In genomic region chr10:665579-666091, GRCh38 we compare ENCODE assay signal across 11 cellular contexts. TPM values are rescaled to one million over a fixed set of nuclear protein-coding genes. Genes with fewer than 3 reads are reported as not detected.
A peak's percentile ranks its signal among the peaks of the same experiment; 100 is the strongest.
DNase-seq lines count a peak whose midpoint lies in the region; ATAC-seq and TF ChIP-seq lines count a peak whose summit lies in the region.
"Had no signal": no experiment of that assay in that cellular context is flagged by ENCODE, and none has a peak within 500 bp of the region (broad histone marks: within the 10 kb centered on the region; RNA-seq: fewer than 3 reads in every experiment).

No MANE protein-coding gene starts in this region.

- WGBS in sigmoid colon, 2 donors, result 78 to 90% methylated on average over 30 of the region's 30 CpGs
- 82 to 89% methylated on average over 30 of the region's 30 CpGs for WGBS in lower leg skin, 2 donors

- peak in 2 of 4 donors; percentile 26 to 91 for TF ChIP-seq EP300 in sigmoid colon (IDR thresholded peaks at IDR 0.05)

- ATAC-seq in GM19328 (IDR thresholded peaks at IDR 0.05; ENCODE audit: unreplicated experiment) (no peak), HG02870 (IDR thresholded peaks at IDR 0.05; ENCODE audit: unreplicated experiment) (no peak)
- ATAC-seq: activated T-cell treated with anti-CD3 and anti-CD28 coated beads, Interleukin-2, amount 50 U/mL, for 4 hours had no signal

- H3K27ac ChIP-seq in HEK293 (ENCODE audit: extremely low read depth, low read depth, low read length) (peak overlapping the region; percentile 60), colonic mucosa (peak overlapping the region; percentile 41), sigmoid colon (peak overlapping the region; percentile 29 to 90 (median 84))
- H3K27ac ChIP-seq: cardiac muscle cell had no signal

- H3K4me3 ChIP-seq in HEK293 (ENCODE audit: low read depth, low read length) (no peak overlapping the region), colonic mucosa (no peak overlapping the region), sigmoid colon (peak overlapping the region; percentile 24 to 43 (median 34)), lower leg skin (ENCODE audit: low read depth, poor library complexity, severe bottlenecking) (no peak overlapping the region)
- H3K4me3 ChIP-seq: cardiac muscle cell had no signal

- H3K27me3 ChIP-seq in colonic mucosa (no peaks in the 10 kb centered on the region), sigmoid colon (no peaks in the 10 kb centered on the region)
- H3K27me3 ChIP-seq: cardiac muscle cell had no signal

- H3K9ac ChIP-seq in colonic mucosa (ENCODE audit: low read depth in 2 of 2, low read length in 2 of 2), result no peak overlapping the region

- H3K36me3 ChIP-seq in HEK293 (ENCODE audit: control insufficient read depth in 2 of 2, insufficient read depth in 1 of 2, low read length in 2 of 2) (peaks cover 0 to 10% of the 10 kb centered on the region in 2 experiments; a peak in 1 of 3 replicates), colonic mucosa (no peaks in the 10 kb centered on the region), sigmoid colon (no peaks in the 10 kb centered on the region)
- H3K36me3 ChIP-seq: cardiac muscle cell had no signal

- TF ChIP-seq CTCF in HEK293 (tag by site-specific recombination; IDR thresholded peaks at IDR 0.05) (no peak), colonic mucosa (IDR thresholded peaks at IDR 0.05) (no peak), sigmoid colon (IDR thresholded peaks at IDR 0.05) (no peak), lower leg skin (IDR thresholded peaks at IDR 0.05) (no peak)

- DNase-seq in colonic mucosa (no peak), kidney tubule cell (ENCODE audit: low spot score) (peak; percentile 42), sigmoid colon (peak; percentile 94), lower leg skin (ENCODE audit: low spot score in 2 of 2) (no peak)
- DNase-seq in activated naive CD4-positive, alpha-beta T cell treated with Interleukin-2 at 50 U/mL for 16 hours, result no peak
- DNase-seq: activated T-cell treated with anti-CD3 and anti-CD28 coated beads, Interleukin-2, amount 50 U/mL, for 4 hours; NCI-H345 had no signal

- CTCF ChIA-PET in HEK293 (lab: Yijun Ruan, JAX), result interaction anchor here (0.5 kb wide), 1 partner anchor 85 kb away, joined by 4 read pairs; no protein-coding TSS in a partner anchor

- TF ChIP-seq POLR2A in sigmoid colon (IDR thresholded peaks at IDR 0.05) (no peak), lower leg skin (IDR thresholded peaks at IDR 0.05) (no peak)

- no peaks in the 10 kb centered on the region for H3K9me3 ChIP-seq in HEK293 (ENCODE audit: control insufficient read depth, insufficient read depth, low read depth, low read length)
- H3K9me3 ChIP-seq in colonic mucosa, result no peaks in the 10 kb centered on the region
- H3K9me3 ChIP-seq in sigmoid colon, result no peaks in the 10 kb centered on the region

- H3K4me1 ChIP-seq in HEK293 (ENCODE audit: control insufficient read depth, insufficient read depth, low read length) (peaks cover 10% of the 10 kb centered on the region), colonic mucosa (peaks cover 5% of the 10 kb centered on the region), sigmoid colon (peaks cover 0 to 94% (median 74%) of the 10 kb centered on the region in 4 donors)

- intact Hi-C loops in colonic mucosa (cut with DNase I) (loop anchor here (10.0 kb wide), 1 partner anchor 151 kb away; no protein-coding TSS in a partner anchor), sigmoid colon (cut with DNase I) (loop anchor here (5.0 kb wide), 1 partner anchor 153 kb away; no protein-coding TSS in a partner anchor), lower leg skin (cut with DNase I; ENCODE audit: low total_unique reads) (no loop called here)

- POLR2A ChIA-PET in HEK293 (lab: Yijun Ruan, JAX), result no interaction called here

TF ChIP-seq in HEK293, 187 proteins besides CTCF, POLR2A, EP300 and RAD21 (continues in another document):
- TF ChIP-seq ZNF423 (tag by site-specific recombination; IDR thresholded peaks at IDR 0.05), result 0 out of 2 replicates have a peak, but pooled peaks have one; percentile 52
- TF ChIP-seq PRDM6 (tag by site-specific recombination; IDR thresholded peaks at IDR 0.05), result no peak; the same call in 1 of the 2 replicates
- 0 out of 2 replicates have a peak, but pooled peaks have one; percentile 75 for TF ChIP-seq ZNF302 (tag by site-specific recombination; IDR thresholded peaks at IDR 0.05; ENCODE audit: low read depth)
- TF ChIP-seq ZNF521 (tag by site-specific recombination; IDR thresholded peaks at IDR 0.05), result no peak
- peak; percentile 95 for TF ChIP-seq ZSCAN18 (tag by site-specific recombination; IDR thresholded peaks at IDR 0.05)
- TF ChIP-seq ZNF132 (tag by site-specific recombination; IDR thresholded peaks at IDR 0.05; ENCODE audit: borderline replicate concordance), result no peak
- no peak for TF ChIP-seq ZNF266 (tag by site-specific recombination; IDR thresholded peaks at IDR 0.05; ENCODE audit: low read depth)
- TF ChIP-seq ZNF658 (tag by site-specific recombination; IDR thresholded peaks at IDR 0.05), result no peak
- TF ChIP-seq ZSCAN30 (tag by site-specific recombination; IDR thresholded peaks at IDR 0.05), result no peak
- no peak for TF ChIP-seq ZBTB20 (tag by site-specific recombination; IDR thresholded peaks at IDR 0.05)
- TF ChIP-seq ZNF148 (tag by site-specific recombination; IDR thresholded peaks at IDR 0.05; ENCODE audit: borderline replicate concordance), result no peak
- no peak for TF ChIP-seq ZNF404 (tag by site-specific recombination; IDR thresholded peaks at IDR 0.05)
- peak; percentile 82 for TF ChIP-seq GLIS1 (tag by site-specific recombination; IDR thresholded peaks at IDR 0.05)
- TF ChIP-seq ZSCAN4 (tag by site-specific recombination; IDR thresholded peaks at IDR 0.05), result peak; percentile 70
- no peak for TF ChIP-seq KLF17 (tag by site-specific recombination; IDR thresholded peaks at IDR 0.05)
- TF ChIP-seq ZNF776 (tag by site-specific recombination; IDR thresholded peaks at IDR 0.05; ENCODE audit: borderline replicate concordance), result no peak

RNA-seq across cellular contexts. Expression of gene DIP2C, which starts 23.8 kb away (rescaled TPM):
- total RNA-seq in colonic mucosa, result 10 to 100 TPM in 1 of 2 donors, 1 to 10 TPM in 1; 7.6 to 11.2 TPM
- total RNA-seq in sigmoid colon, result 10 to 100 TPM; 42.1 to 67.9 (median 50.3) TPM
- polyA plus RNA-seq in sigmoid colon, result 1 to 10 TPM; 1.8 to 5.5 (median 3.0) TPM
- total RNA-seq in lower leg skin, result 10 to 100 TPM in 3 of 4 donors, 1 to 10 TPM in 1; 6.2 to 14.7 (median 10.6) TPM

Comparison
In these comparisons a context has a peak if more than half of its experiments do, and no peak if none do; other contexts are left out.
1. H3K4me3 ChIP-seq: peak in sigmoid colon (4 of 4); none in HEK293 (single experiment), colonic mucosa (single experiment) and lower leg skin (single experiment).
2. DNase-seq: peak in kidney tubule cell (single experiment) and sigmoid colon (single experiment); none in colonic mucosa (single experiment), lower leg skin (0 of 2) and activated naive CD4-positive, alpha-beta T cell treated with Interleukin-2 at 50 U/mL for 16 hours (single experiment).
3. Peak in every context shown above with its lines, with median percentiles within 50 percentile points of each other: H3K27ac ChIP-seq.